ENCODE assay signal across 1 cellular context in the genomic region with DNA sequence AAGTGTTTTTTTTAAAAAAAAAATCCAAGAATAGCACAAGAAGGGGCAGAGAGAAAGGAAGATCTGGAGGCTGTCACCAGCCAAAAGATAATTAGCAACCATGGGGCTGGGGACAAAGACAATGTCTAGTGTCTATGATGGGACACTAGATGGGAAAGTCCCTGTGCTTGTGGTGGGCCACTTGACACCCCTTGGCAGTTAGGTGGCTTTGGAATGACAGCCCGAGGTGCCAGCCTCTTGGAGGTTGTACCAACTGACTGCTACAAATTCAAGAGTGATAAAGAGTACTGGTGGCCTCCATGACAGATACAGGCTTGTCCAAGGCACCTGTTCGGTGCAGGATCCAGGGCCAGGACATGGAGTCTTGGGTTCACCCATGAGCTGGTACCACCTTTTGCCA.
TF ChIP-seq lines count a peak whose summit lies in the region.

No MANE protein-coding gene starts in this region.

TF ChIP-seq in IMR-90, 13 proteins besides CTCF, POLR2A, EP300 and RAD21:
- TF ChIP-seq MAZ (IDR thresholded peaks at IDR 0.05; ENCODE audit: borderline replicate concordance, low read depth, low read length) (no peak), MXI1 (IDR thresholded peaks at IDR 0.05; ENCODE audit: borderline replicate concordance, low read depth, low read length) (no peak), BHLHE40 (IDR thresholded peaks at IDR 0.05; ENCODE audit: low read depth, low read length) (no peak), FOS (IDR thresholded peaks at IDR 0.05; ENCODE audit: low read depth, low read length) (no peak), NFE2L2 (IDR thresholded peaks at IDR 0.05; ENCODE audit: low read depth, low read length) (no peak), RCOR1 (IDR thresholded peaks at IDR 0.05; ENCODE audit: insufficient replicate concordance, low read length) (no peak), MAFK (IDR thresholded peaks at IDR 0.05; ENCODE audit: low read depth, low read length) (no peak), CHD1 (IDR thresholded peaks at IDR 0.05; ENCODE audit: low read depth, low read length) (no peak), CEBPB (IDR thresholded peaks at IDR 0.05; ENCODE audit: low read depth, low read length) (no peak), RFX5 (IDR thresholded peaks at IDR 0.05; ENCODE audit: low read depth, low read length) (no peak), SMC3 (IDR thresholded peaks at IDR 0.05; ENCODE audit: low read depth, low read length) (no peak)
- TF ChIP-seq, protein P1, sequence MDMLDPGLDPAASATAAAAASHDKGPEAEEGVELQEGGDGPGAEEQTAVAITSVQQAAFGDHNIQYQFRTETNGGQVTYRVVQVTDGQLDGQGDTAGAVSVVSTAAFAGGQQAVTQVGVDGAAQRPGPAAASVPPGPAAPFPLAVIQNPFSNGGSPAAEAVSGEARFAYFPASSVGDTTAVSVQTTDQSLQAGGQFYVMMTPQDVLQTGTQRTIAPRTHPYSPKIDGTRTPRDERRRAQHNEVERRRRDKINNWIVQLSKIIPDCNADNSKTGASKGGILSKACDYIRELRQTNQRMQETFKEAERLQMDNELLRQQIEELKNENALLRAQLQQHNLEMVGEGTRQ (IDR thresholded peaks at IDR 0.05; ENCODE audit: low read depth, low read length), result no peak
- TF ChIP-seq, protein P2, sequence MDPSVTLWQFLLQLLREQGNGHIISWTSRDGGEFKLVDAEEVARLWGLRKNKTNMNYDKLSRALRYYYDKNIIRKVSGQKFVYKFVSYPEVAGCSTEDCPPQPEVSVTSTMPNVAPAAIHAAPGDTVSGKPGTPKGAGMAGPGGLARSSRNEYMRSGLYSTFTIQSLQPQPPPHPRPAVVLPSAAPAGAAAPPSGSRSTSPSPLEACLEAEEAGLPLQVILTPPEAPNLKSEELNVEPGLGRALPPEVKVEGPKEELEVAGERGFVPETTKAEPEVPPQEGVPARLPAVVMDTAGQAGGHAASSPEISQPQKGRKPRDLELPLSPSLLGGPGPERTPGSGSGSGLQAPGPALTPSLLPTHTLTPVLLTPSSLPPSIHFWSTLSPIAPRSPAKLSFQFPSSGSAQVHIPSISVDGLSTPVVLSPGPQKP (IDR thresholded peaks at IDR 0.05; ENCODE audit: borderline replicate concordance, low read depth, low read length), result no peak
